ENCODE assay signal across 1 cellular context in genomic region chr7:38881947-38882684, GRCh38.
TF ChIP-seq lines count a peak whose summit lies in the region.

No MANE protein-coding gene starts in this region.

TF ChIP-seq in K562, 482 proteins besides CTCF, POLR2A, EP300 and RAD21 (continued from another document):
- TF ChIP-seq ZBTB40 (IDR thresholded peaks at IDR 0.05) (no peak), ZBTB40 (CRISPR knock-in tag; IDR thresholded peaks at IDR 0.05) (no peak), SMARCE1 (IDR thresholded peaks at IDR 0.05) (no peak), HDAC3 (IDR thresholded peaks at IDR 0.05; ENCODE audit: borderline replicate concordance, partially characterized antibody) (no peak), ZNF316 (IDR thresholded peaks at IDR 0.05) (peak; percentile 79)
- TF ChIP-seq, protein P1, sequence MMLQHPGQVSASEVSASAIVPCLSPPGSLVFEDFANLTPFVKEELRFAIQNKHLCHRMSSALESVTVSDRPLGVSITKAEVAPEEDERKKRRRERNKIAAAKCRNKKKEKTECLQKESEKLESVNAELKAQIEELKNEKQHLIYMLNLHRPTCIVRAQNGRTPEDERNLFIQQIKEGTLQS (IDR thresholded peaks at IDR 0.05), result peak; percentile 30; the same call in 1 of the 2 replicates
- TF ChIP-seq, protein P1 (CRISPR knock-in tag; conservative IDR thresholded peaks at IDR 0.05), result no peak
- TF ChIP-seq, protein P2, sequence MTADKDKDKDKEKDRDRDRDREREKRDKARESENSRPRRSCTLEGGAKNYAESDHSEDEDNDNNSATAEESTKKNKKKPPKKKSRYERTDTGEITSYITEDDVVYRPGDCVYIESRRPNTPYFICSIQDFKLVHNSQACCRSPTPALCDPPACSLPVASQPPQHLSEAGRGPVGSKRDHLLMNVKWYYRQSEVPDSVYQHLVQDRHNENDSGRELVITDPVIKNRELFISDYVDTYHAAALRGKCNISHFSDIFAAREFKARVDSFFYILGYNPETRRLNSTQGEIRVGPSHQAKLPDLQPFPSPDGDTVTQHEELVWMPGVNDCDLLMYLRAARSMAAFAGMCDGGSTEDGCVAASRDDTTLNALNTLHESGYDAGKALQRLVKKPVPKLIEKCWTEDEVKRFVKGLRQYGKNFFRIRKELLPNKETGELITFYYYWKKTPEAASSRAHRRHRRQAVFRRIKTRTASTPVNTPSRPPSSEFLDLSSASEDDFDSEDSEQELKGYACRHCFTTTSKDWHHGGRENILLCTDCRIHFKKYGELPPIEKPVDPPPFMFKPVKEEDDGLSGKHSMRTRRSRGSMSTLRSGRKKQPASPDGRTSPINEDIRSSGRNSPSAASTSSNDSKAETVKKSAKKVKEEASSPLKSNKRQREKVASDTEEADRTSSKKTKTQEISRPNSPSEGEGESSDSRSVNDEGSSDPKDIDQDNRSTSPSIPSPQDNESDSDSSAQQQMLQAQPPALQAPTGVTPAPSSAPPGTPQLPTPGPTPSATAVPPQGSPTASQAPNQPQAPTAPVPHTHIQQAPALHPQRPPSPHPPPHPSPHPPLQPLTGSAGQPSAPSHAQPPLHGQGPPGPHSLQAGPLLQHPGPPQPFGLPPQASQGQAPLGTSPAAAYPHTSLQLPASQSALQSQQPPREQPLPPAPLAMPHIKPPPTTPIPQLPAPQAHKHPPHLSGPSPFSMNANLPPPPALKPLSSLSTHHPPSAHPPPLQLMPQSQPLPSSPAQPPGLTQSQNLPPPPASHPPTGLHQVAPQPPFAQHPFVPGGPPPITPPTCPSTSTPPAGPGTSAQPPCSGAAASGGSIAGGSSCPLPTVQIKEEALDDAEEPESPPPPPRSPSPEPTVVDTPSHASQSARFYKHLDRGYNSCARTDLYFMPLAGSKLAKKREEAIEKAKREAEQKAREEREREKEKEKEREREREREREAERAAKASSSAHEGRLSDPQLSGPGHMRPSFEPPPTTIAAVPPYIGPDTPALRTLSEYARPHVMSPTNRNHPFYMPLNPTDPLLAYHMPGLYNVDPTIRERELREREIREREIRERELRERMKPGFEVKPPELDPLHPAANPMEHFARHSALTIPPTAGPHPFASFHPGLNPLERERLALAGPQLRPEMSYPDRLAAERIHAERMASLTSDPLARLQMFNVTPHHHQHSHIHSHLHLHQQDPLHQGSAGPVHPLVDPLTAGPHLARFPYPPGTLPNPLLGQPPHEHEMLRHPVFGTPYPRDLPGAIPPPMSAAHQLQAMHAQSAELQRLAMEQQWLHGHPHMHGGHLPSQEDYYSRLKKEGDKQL (CRISPR knock-in tag; IDR thresholded peaks at IDR 0.05; ENCODE audit: borderline replicate concordance), result no peak
